8 cellular contexts compared by ENCODE assay signal in the genomic region with DNA sequence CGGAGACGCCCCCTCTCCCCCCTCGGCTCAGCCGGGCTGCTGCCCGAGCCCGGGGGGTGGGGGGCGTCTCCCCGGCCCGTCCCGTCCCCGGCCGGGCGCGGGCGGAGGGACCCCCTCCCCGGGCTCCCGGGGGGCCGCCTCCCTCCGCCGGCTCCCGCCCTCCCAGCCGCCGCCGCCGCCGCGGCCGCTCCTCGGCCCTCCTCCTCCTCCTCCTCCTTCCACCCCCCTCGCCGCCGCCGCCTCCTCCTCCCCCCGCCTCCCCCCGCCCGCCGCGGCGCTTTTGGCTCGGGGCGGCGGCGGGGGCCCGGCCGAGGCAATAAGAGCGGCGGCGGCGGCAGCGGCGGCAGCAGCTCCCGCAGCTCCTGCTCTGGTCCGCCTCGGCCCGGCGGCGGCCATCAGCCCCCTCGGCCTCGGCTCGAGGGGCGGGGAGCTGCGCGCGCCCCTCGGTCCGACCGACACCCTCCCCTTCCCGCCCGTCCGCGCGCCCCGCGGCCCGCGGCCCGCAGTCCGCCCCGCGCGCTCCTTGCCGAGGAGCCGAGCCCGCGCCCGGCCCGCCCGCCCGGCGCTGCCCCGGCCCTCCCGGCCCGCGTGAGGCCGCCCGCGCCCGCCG. TPM values are rescaled to one million over a fixed set of nuclear protein-coding genes. Genes with fewer than 3 reads are reported as not detected.
DNase-seq lines count a peak whose midpoint lies in the region; ATAC-seq and TF ChIP-seq lines count a peak whose summit lies in the region.

No MANE protein-coding gene starts in this region.

- H4K20me1 ChIP-seq in Loucy (ENCODE audit: insufficient read depth, low read length, poor library complexity, severe bottlenecking) = peaks cover 38% of the 10 kb centered on the region

- peak overlapping the region; percentile 100 for H3K27ac ChIP-seq in VCaP

- no peaks in the 10 kb centered on the region for H3K9me3 Mint-ChIP-seq in MCF 10A (ENCODE audit: unreplicated experiment)

- no peaks in the 10 kb centered on the region for H3K36me3 ChIP-seq in BJ (ENCODE audit: control insufficient read depth, insufficient read depth, low read length)
- H3K36me3 ChIP-seq in Loucy (ENCODE audit: insufficient read depth, low read length) = peaks cover 6% of the 10 kb centered on the region; the same call in 1 of the 2 replicates

- intact Hi-C loops in MCF 10A (cut with micrococcal nuclease) = no loop called here

- peaks cover 19% of the 10 kb centered on the region for H3K36me3 Mint-ChIP-seq in MCF 10A (ENCODE audit: insufficient read depth, unreplicated experiment)

- H3K9me3 ChIP-seq in Loucy (ENCODE audit: insufficient read depth, low read depth, low read length) = no peaks in the 10 kb centered on the region

- CTCF ChIA-PET in BJ (lab: Yijun Ruan, JAX) (no interaction called here), MCF 10A (lab: Yijun Ruan, JAX) (interaction anchor here (0.6 kb wide), 1 partner anchor 13 kb away, joined by 4 read pairs; no protein-coding TSS in a partner anchor)

- peak overlapping the region; percentile 95 for H3K9ac ChIP-seq in Loucy (ENCODE audit: low read depth, low read length, poor library complexity, severe bottlenecking)

- no peaks in the 10 kb centered on the region; the same call in 1 of the 2 replicates for H3F3A ChIP-seq in Loucy (ENCODE audit: low read depth)

- peak overlapping the region; percentile 88 for H3K4me3 ChIP-seq in BJ (ENCODE audit: low read depth, low read length)
- peak overlapping the region; percentile 98 for H3K4me3 ChIP-seq in Loucy (ENCODE audit: low read length, poor library complexity, severe bottlenecking)

- BruUV-seq in MCF 10A (replicated peaks; lab: Mats Ljungman, UMichigan) = no TSS peak

- H3K4me2 ChIP-seq in Loucy (ENCODE audit: low read depth, low read length, poor library complexity, severe bottlenecking) = no peak overlapping the region

- DNase-seq in BJ (ENCODE audit: low read depth) (no peak), MCF 10A (ENCODE audit: unreplicated experiment) (peak; percentile 66), iris pigment epithelial cell (ENCODE audit: low read depth) (peak; percentile 72)
- DNase-seq in stimulated activated CD4-positive, alpha-beta T cell treated with anti-CD3 and anti-CD28 coated beads, Interleukin-12 subunit alpha, Interleukin-12 subunit beta, amount 100 ng/mL, for 48 hours (ENCODE audit: low read depth in 2 of 3, low spot score in 1 of 3) = peak; percentile 49 to 69 (median 50)

- peaks cover 26% of the 10 kb centered on the region for H3K4me1 Mint-ChIP-seq in MCF 10A (ENCODE audit: insufficient read depth, unreplicated experiment)

- POLR2A ChIA-PET in BJ (lab: Charles Lee) (no interaction called here), MCF 10A (lab: Yijun Ruan, JAX) (interaction anchor here (0.7 to 1.4 kb wide), 5 partner anchors 17 to 1097 kb away, joined by 3 to 6 read pairs (median 4); no protein-coding TSS in a partner anchor)

- peaks cover 44% of the 10 kb centered on the region for H3K4me1 ChIP-seq in Loucy (ENCODE audit: insufficient read depth, low read length, poor library complexity, severe bottlenecking)

- peaks cover 63% of the 10 kb centered on the region for H3K79me2 ChIP-seq in Loucy (ENCODE audit: insufficient read depth, low read length)

- H2AFZ ChIP-seq in Loucy (ENCODE audit: low read length) = peak overlapping the region; percentile 87; the same call in 1 of the 2 replicates

- H3K4me3 Mint-ChIP-seq in MCF 10A (ENCODE audit: unreplicated experiment) = peak overlapping the region; percentile 93

- no peaks in the 10 kb centered on the region for H3K27me3 Mint-ChIP-seq in MCF 10A (ENCODE audit: insufficient read depth, unreplicated experiment)

- ATAC-seq in GM19467 (IDR thresholded peaks at IDR 0.05; ENCODE audit: unreplicated experiment) (peak; percentile 30), GM18517 (IDR thresholded peaks at IDR 0.05; ENCODE audit: unreplicated experiment) (no peak)

- H3K27me3 ChIP-seq in BJ (ENCODE audit: control insufficient read depth, insufficient read depth, low read length) = no peaks in the 10 kb centered on the region
- no peaks in the 10 kb centered on the region for H3K27me3 ChIP-seq in Loucy (ENCODE audit: insufficient read depth, low read length, poor library complexity, severe bottlenecking)

- no peaks in the 10 kb centered on the region for H3K9me2 ChIP-seq in Loucy (replicated peaks; ENCODE audit: low read depth, low read length)

- no peak for TF ChIP-seq CTCF in BJ (IDR thresholded peaks at IDR 0.05; ENCODE audit: insufficient read depth, low read depth, low read length)
- TF ChIP-seq CTCF in Loucy (conservative IDR thresholded peaks at IDR 0.05; ENCODE audit: low read length) = no peak
- no peak for TF ChIP-seq CTCF in VCaP (conservative IDR thresholded peaks at IDR 0.05)
- no peak for TF ChIP-seq CTCF in MCF 10A (IDR thresholded peaks at IDR 0.05; ENCODE audit: unreplicated experiment)

- peak overlapping the region; percentile 97 for H3K27ac Mint-ChIP-seq in MCF 10A (ENCODE audit: low read depth, unreplicated experiment)

RNA-seq across cellular contexts. Expression of a gene that starts 38.7 kb away (rescaled TPM):
- polyA plus RNA-seq in BJ (2011; rRNA removed) = 1,063 and 1,537 TPM in 2 replicates
- 1,584 and 1,724 TPM in 2 replicates for polyA minus RNA-seq in BJ (2011; rRNA and poly(A)+ RNA removed)
- total RNA-seq in MCF 10A (2022) = 629 and 715 TPM in 2 replicates

RNA-seq across cellular contexts. Expression of a gene that starts 40.5 kb away (rescaled TPM):
- 0.42 and 0.45 TPM in 2 replicates for polyA plus RNA-seq in BJ (2011; rRNA removed)
- 0.15 and 0.57 TPM in 2 replicates for polyA minus RNA-seq in BJ (2011; rRNA and poly(A)+ RNA removed)
- 1.6 and 2.2 TPM in 2 replicates for total RNA-seq in MCF 10A (2022)
